Comparison of ENCODE assay signal across 8 cellular contexts in genomic region chr1:200409203-200409760, GRCh38.
A peak's percentile ranks its signal among the peaks of the same experiment; 100 is the strongest.
DNase-seq lines count a peak whose midpoint lies in the region; ATAC-seq and TF ChIP-seq lines count a peak whose summit lies in the region.

No MANE protein-coding gene starts in this region.

- H3K27ac ChIP-seq in 22Rv1 = peak overlapping the region; percentile 89
- peak overlapping the region; percentile 82 for H3K27ac ChIP-seq in muscle layer of colon (ENCODE audit: low read depth, low read length)

- H3K27me3 ChIP-seq in muscle layer of colon (ENCODE audit: control insufficient read depth in 1 of 2, insufficient read depth in 2 of 2, low read length in 2 of 2) = no peaks in the 10 kb centered on the region

- peaks cover 36 to 50% of the 10 kb centered on the region in 2 donors for H3K4me1 Mint-ChIP-seq in effector memory CD8-positive, alpha-beta T cell (ENCODE audit: low read depth in 2 of 2)
- H3K4me1 Mint-ChIP-seq in stimulated activated memory B cell treated with anti-CD40 and anti-IgM and Interleukin-4, amounts not matched to agents 10 μg/mL and 1 μg/mL and 100 μg/mL, for 72 hours = peaks cover 47% of the 10 kb centered on the region

- no peaks in the 10 kb centered on the region for H3K9me3 ChIP-seq in muscle layer of colon (ENCODE audit: low read length)

- ATAC-seq in GM18867 (IDR thresholded peaks at IDR 0.05; ENCODE audit: unreplicated experiment) (peak; percentile 36), HG03135 (IDR thresholded peaks at IDR 0.05; ENCODE audit: unreplicated experiment) (peak; percentile 27)
- peak; percentile 46 for ATAC-seq in effector memory CD8-positive, alpha-beta T cell (replicated peaks)
- peak; percentile 68 for ATAC-seq in stimulated activated memory B cell treated with anti-CD40 and anti-IgM and Interleukin-4, amounts not matched to agents 10 μg/mL and 1 μg/mL and 100 μg/mL, for 72 hours

- no peak for TF ChIP-seq CTCF in 22Rv1 (IDR thresholded peaks at IDR 0.05)

- no peaks in the 10 kb centered on the region for H3K9me3 Mint-ChIP-seq in effector memory CD8-positive, alpha-beta T cell
- no peaks in the 10 kb centered on the region for H3K9me3 Mint-ChIP-seq in stimulated activated memory B cell treated with anti-CD40 and anti-IgM and Interleukin-4, amounts not matched to agents 10 μg/mL and 1 μg/mL and 100 μg/mL, for 72 hours

- peaks cover 32% of the 10 kb centered on the region for H3K36me3 Mint-ChIP-seq in effector memory CD8-positive, alpha-beta T cell (ENCODE audit: insufficient read depth)
- H3K36me3 Mint-ChIP-seq in stimulated activated memory B cell treated with anti-CD40 and anti-IgM and Interleukin-4, amounts not matched to agents 10 μg/mL and 1 μg/mL and 100 μg/mL, for 72 hours = peaks cover 33% of the 10 kb centered on the region

- H3K9ac ChIP-seq in muscle layer of colon (ENCODE audit: low read length) = no peak overlapping the region

- H3K4me1 ChIP-seq in muscle layer of colon (ENCODE audit: insufficient read depth, low read length) = peaks cover 40% of the 10 kb centered on the region

- peak overlapping the region; percentile 94 to 98 for H3K4me3 Mint-ChIP-seq in effector memory CD8-positive, alpha-beta T cell
- H3K4me3 Mint-ChIP-seq in stimulated activated memory B cell treated with anti-CD40 and anti-IgM and Interleukin-4, amounts not matched to agents 10 μg/mL and 1 μg/mL and 100 μg/mL, for 72 hours = peak overlapping the region; percentile 95

- peak overlapping the region; percentile 78 to 93 for H3K4me3 ChIP-seq in muscle layer of colon (ENCODE audit: low read depth in 1 of 2, low read length in 2 of 2)

- peak; percentile 11 to 20 for DNase-seq in activated CD4-positive, alpha-beta T cell treated with anti-CD3 and anti-CD28 coated beads for 24 hours (ENCODE audit: low read depth in 2 of 2)
- DNase-seq in effector memory CD8-positive, alpha-beta T cell = peak; percentile 36 to 40 (median 40)
- DNase-seq in EL = no peak

- H3K36me3 ChIP-seq in muscle layer of colon (ENCODE audit: insufficient read depth, low read length) = no peaks in the 10 kb centered on the region

- H3K27me3 Mint-ChIP-seq in effector memory CD8-positive, alpha-beta T cell = no peaks in the 10 kb centered on the region
- no peaks in the 10 kb centered on the region for H3K27me3 Mint-ChIP-seq in stimulated activated memory B cell treated with anti-CD40 and anti-IgM and Interleukin-4, amounts not matched to agents 10 μg/mL and 1 μg/mL and 100 μg/mL, for 72 hours

- H3K27ac Mint-ChIP-seq in effector memory CD8-positive, alpha-beta T cell = peak overlapping the region; percentile 92 to 97
- H3K27ac Mint-ChIP-seq in stimulated activated memory B cell treated with anti-CD40 and anti-IgM and Interleukin-4, amounts not matched to agents 10 μg/mL and 1 μg/mL and 100 μg/mL, for 72 hours = peak overlapping the region; percentile 94
